Comparison of ENCODE assay signal across 1 cellular context in the genomic region with DNA sequence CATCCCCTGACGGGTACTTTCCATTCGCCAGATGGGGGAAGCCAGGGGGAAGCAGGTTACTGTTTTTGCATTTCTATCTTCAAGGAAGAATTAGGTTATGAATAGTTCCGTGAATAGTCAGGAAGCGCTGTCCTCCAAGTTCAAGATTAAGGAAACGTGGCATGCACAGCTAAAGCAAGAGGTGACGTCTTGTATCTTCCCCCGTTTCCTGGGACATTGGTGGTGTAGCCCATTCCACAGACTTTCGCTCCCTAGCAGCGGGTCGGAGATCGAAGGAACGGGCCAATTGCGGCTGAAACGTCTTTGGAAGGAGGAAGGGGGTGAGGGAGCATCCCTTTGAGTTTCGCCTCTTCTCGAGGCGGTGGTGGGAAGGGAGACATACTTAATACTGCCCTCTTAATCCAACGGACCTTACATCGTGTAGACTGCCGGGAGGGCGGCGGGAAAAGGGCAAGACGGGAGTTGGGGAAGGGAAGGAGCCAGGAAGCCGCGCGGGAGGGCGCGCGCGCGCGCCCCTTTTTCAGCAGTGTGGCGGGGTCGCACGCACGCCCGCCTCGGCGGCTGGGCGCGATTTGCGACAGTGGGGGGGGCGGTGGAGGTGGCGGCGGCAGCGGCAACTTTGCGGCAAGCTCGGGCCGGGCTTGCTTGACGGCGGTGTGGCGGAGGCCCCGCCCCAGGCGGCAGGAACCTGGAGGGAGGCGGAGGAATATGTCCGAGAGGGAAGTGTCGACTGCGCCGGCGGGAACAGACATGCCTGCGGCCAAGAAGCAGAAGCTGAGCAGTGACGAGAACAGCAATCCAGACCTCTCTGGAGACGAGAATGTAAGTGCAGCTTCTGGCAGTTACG.
TF ChIP-seq lines count a peak whose summit lies in the region.

A gene with protein sequence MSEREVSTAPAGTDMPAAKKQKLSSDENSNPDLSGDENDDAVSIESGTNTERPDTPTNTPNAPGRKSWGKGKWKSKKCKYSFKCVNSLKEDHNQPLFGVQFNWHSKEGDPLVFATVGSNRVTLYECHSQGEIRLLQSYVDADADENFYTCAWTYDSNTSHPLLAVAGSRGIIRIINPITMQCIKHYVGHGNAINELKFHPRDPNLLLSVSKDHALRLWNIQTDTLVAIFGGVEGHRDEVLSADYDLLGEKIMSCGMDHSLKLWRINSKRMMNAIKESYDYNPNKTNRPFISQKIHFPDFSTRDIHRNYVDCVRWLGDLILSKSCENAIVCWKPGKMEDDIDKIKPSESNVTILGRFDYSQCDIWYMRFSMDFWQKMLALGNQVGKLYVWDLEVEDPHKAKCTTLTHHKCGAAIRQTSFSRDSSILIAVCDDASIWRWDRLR (plus strand): TSS at position 232 of the 847 bp plus-strand sequence. CDS start 477 bp downstream, at position 709.

TF ChIP-seq in SK-N-SH, 30 proteins besides CTCF, POLR2A, EP300 and RAD21 (continued from another document):
- TF ChIP-seq, protein P1, sequence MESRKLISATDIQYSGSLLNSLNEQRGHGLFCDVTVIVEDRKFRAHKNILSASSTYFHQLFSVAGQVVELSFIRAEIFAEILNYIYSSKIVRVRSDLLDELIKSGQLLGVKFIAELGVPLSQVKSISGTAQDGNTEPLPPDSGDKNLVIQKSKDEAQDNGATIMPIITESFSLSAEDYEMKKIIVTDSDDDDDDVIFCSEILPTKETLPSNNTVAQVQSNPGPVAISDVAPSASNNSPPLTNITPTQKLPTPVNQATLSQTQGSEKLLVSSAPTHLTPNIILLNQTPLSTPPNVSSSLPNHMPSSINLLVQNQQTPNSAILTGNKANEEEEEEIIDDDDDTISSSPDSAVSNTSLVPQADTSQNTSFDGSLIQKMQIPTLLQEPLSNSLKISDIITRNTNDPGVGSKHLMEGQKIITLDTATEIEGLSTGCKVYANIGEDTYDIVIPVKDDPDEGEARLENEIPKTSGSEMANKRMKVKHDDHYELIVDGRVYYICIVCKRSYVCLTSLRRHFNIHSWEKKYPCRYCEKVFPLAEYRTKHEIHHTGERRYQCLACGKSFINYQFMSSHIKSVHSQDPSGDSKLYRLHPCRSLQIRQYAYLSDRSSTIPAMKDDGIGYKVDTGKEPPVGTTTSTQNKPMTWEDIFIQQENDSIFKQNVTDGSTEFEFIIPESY (IDR thresholded peaks at IDR 0.05; ENCODE audit: borderline replicate concordance, low read depth) = peak; percentile 80; the same call in 1 of the 2 replicates
- TF ChIP-seq GATA2 (CRISPR knock-in tag; IDR thresholded peaks at IDR 0.05) (no peak), JUND (IDR thresholded peaks at IDR 0.05) (peak; percentile 40; the same call in 1 of the 2 replicates), FOXJ3 (CRISPR knock-in tag; IDR thresholded peaks at IDR 0.05) (0 out of 2 replicates have a peak, but pooled peaks have one; percentile 62), TCF12 (IDR thresholded peaks at IDR 0.05) (no peak), SMC3 (IDR thresholded peaks at IDR 0.05; ENCODE audit: low read depth, low read length) (no peak), TEAD4 (IDR thresholded peaks at IDR 0.05; ENCODE audit: borderline replicate concordance, insufficient read depth) (peak; percentile 46; the same call in 1 of the 2 replicates), ELF1 (IDR thresholded peaks at IDR 0.05) (peak; percentile 73), FOXM1 (IDR thresholded peaks at IDR 0.05; ENCODE audit: low read depth) (no peak), POLR2AphosphoS5 (IDR thresholded peaks at IDR 0.05; ENCODE audit: low read depth, low read length) (peak; percentile 91), GABPA (IDR thresholded peaks at IDR 0.05; ENCODE audit: low read depth) (peak; percentile 63)
- TF ChIP-seq, protein P2, sequence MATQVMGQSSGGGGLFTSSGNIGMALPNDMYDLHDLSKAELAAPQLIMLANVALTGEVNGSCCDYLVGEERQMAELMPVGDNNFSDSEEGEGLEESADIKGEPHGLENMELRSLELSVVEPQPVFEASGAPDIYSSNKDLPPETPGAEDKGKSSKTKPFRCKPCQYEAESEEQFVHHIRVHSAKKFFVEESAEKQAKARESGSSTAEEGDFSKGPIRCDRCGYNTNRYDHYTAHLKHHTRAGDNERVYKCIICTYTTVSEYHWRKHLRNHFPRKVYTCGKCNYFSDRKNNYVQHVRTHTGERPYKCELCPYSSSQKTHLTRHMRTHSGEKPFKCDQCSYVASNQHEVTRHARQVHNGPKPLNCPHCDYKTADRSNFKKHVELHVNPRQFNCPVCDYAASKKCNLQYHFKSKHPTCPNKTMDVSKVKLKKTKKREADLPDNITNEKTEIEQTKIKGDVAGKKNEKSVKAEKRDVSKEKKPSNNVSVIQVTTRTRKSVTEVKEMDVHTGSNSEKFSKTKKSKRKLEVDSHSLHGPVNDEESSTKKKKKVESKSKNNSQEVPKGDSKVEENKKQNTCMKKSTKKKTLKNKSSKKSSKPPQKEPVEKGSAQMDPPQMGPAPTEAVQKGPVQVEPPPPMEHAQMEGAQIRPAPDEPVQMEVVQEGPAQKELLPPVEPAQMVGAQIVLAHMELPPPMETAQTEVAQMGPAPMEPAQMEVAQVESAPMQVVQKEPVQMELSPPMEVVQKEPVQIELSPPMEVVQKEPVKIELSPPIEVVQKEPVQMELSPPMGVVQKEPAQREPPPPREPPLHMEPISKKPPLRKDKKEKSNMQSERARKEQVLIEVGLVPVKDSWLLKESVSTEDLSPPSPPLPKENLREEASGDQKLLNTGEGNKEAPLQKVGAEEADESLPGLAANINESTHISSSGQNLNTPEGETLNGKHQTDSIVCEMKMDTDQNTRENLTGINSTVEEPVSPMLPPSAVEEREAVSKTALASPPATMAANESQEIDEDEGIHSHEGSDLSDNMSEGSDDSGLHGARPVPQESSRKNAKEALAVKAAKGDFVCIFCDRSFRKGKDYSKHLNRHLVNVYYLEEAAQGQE (IDR thresholded peaks at IDR 0.05; ENCODE audit: low read depth, low read length) = 0 out of 2 replicates have a peak, but pooled peaks have one; percentile 1
- TF ChIP-seq, protein P3, sequence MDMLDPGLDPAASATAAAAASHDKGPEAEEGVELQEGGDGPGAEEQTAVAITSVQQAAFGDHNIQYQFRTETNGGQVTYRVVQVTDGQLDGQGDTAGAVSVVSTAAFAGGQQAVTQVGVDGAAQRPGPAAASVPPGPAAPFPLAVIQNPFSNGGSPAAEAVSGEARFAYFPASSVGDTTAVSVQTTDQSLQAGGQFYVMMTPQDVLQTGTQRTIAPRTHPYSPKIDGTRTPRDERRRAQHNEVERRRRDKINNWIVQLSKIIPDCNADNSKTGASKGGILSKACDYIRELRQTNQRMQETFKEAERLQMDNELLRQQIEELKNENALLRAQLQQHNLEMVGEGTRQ (IDR thresholded peaks at IDR 0.05; ENCODE audit: borderline replicate concordance, low read depth, low read length) = no peak
- TF ChIP-seq, protein P4, sequence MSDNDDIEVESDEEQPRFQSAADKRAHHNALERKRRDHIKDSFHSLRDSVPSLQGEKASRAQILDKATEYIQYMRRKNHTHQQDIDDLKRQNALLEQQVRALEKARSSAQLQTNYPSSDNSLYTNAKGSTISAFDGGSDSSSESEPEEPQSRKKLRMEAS (IDR thresholded peaks at IDR 0.05; ENCODE audit: low read depth) = peak; percentile 47; the same call in 1 of the 2 replicates
- TF ChIP-seq, protein P5, sequence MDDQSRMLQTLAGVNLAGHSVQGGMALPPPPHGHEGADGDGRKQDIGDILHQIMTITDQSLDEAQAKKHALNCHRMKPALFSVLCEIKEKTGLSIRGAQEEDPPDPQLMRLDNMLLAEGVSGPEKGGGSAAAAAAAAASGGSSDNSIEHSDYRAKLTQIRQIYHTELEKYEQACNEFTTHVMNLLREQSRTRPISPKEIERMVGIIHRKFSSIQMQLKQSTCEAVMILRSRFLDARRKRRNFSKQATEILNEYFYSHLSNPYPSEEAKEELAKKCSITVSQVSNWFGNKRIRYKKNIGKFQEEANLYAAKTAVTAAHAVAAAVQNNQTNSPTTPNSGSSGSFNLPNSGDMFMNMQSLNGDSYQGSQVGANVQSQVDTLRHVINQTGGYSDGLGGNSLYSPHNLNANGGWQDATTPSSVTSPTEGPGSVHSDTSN (IDR thresholded peaks at IDR 0.05) = 0 out of 2 replicates have a peak, but pooled peaks have one; percentile 8
